Comparison of ENCODE assay signal across 1 cellular context in the genomic region with DNA sequence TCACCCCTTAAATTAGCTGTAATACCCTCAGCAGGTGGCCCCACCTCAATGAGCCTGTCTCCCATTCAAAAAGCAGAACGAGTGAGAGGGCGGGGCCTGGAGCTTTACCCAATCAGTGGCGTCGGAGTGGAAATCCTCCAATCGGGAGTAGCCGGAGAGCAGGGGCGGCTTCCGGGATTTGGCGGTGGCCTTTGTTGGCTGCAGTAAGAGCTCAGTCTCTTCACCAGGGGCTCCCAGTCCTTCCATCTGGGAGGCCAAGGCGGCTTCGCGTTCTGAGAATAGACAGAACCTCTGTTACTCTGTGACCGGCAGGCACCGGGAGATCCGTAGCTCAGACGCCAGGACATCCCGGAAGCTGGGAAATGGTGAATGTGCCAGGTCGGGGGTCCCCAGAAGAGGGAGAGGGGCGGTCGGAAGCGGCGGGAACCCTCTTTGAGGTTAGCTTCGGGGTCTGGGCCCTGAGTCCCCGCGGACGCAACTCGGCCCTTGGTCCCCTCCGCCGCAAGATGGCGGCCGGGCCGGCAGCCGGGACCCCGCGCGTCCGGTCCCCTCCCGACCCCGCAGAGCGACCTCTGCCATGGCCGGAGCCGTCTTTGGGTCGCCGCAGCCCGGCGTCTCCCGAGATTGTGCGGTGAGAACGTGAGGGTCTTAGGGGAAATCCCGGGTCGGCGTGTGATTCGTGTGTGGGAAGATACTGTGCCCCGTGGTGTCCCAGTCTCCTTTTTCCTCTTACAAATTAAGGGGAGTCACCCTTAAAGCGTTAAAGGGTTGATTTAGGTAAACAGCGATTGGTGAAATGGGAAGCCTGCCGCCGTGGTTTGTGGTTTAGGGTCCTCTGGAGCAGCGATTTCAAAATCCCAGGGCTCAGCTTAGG.
TF ChIP-seq lines count a peak whose summit lies in the region.

No MANE protein-coding gene starts in this region.

TF ChIP-seq in HepG2, 621 proteins besides CTCF, POLR2A, EP300 and RAD21 (continued from another document and continues in another):
- TF ChIP-seq, protein P1, sequence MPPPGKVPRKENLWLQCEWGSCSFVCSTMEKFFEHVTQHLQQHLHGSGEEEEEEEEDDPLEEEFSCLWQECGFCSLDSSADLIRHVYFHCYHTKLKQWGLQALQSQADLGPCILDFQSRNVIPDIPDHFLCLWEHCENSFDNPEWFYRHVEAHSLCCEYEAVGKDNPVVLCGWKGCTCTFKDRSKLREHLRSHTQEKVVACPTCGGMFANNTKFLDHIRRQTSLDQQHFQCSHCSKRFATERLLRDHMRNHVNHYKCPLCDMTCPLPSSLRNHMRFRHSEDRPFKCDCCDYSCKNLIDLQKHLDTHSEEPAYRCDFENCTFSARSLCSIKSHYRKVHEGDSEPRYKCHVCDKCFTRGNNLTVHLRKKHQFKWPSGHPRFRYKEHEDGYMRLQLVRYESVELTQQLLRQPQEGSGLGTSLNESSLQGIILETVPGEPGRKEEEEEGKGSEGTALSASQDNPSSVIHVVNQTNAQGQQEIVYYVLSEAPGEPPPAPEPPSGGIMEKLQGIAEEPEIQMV (CRISPR knock-in tag; IDR thresholded peaks at IDR 0.05; ENCODE audit: low read depth), result peak; percentile 86
- TF ChIP-seq ZFP90 (CRISPR knock-in tag; IDR thresholded peaks at IDR 0.05; ENCODE audit: borderline replicate concordance) (peak; percentile 98), EED (CRISPR knock-in tag; IDR thresholded peaks at IDR 0.05) (peak; percentile 96), LBX2 (CRISPR knock-in tag; IDR thresholded peaks at IDR 0.05; ENCODE audit: borderline replicate concordance) (peak; percentile 72; the same call in 1 of the 2 replicates), ZSCAN5A (CRISPR knock-in tag; IDR thresholded peaks at IDR 0.05; ENCODE audit: borderline replicate concordance) (peak; percentile 74; the same call in 1 of the 2 replicates), ZNF354B (CRISPR knock-in tag; IDR thresholded peaks at IDR 0.05) (peak; percentile 91), ZZZ3 (CRISPR knock-in tag; IDR thresholded peaks at IDR 0.05; ENCODE audit: borderline replicate concordance) (no peak), THAP11 (CRISPR knock-in tag; IDR thresholded peaks at IDR 0.05) (peak; percentile 76), SP5 (CRISPR knock-in tag; IDR thresholded peaks at IDR 0.05; ENCODE audit: borderline replicate concordance, low read depth) (no peak), MBNL3 (CRISPR knock-in tag; conservative IDR thresholded peaks at IDR 0.05) (no peak), TARDBP (CRISPR knock-in tag; IDR thresholded peaks at IDR 0.05) (peak; percentile 71), MEIS1 (CRISPR knock-in tag; IDR thresholded peaks at IDR 0.05; ENCODE audit: borderline replicate concordance) (no peak), MZF1 (CRISPR knock-in tag; IDR thresholded peaks at IDR 0.05; ENCODE audit: borderline replicate concordance) (peak; percentile 62; the same call in 1 of the 2 replicates), ZSCAN9 (CRISPR knock-in tag; IDR thresholded peaks at IDR 0.05; ENCODE audit: borderline replicate concordance) (0 out of 2 replicates have a peak, but pooled peaks have one; percentile 61), EZH2 (conservative IDR thresholded peaks at IDR 0.05; ENCODE audit: low read depth, low read length) (no peak), SIN3A (IDR thresholded peaks at IDR 0.05; ENCODE audit: borderline replicate concordance, low read depth, low read length) (no peak), PTBP1 (IDR thresholded peaks at IDR 0.05; ENCODE audit: low read depth, low read length, poor library complexity, severe bottlenecking) (no peak), KDM2A (CRISPR knock-in tag; IDR thresholded peaks at IDR 0.05; ENCODE audit: borderline replicate concordance, low read depth) (peak; percentile 100), ZNF30 (CRISPR knock-in tag; IDR thresholded peaks at IDR 0.05) (peak; percentile 75; the same call in 1 of the 2 replicates), ZNF235 (CRISPR knock-in tag; IDR thresholded peaks at IDR 0.05; ENCODE audit: borderline replicate concordance) (no peak; the same call in 1 of the 2 replicates), ZNF75D (CRISPR knock-in tag; IDR thresholded peaks at IDR 0.05; ENCODE audit: borderline replicate concordance) (peak; percentile 27; the same call in 1 of the 2 replicates), ARNT (IDR thresholded peaks at IDR 0.05) (no peak), NKX3-1 (CRISPR knock-in tag; IDR thresholded peaks at IDR 0.05) (peak; percentile 96), PCBP2 (optimal IDR thresholded peaks at IDR 0.05; ENCODE audit: low read depth, low read length, poor library complexity, severe bottlenecking) (no peak), TBL1XR1 (IDR thresholded peaks at IDR 0.05; ENCODE audit: borderline replicate concordance, low read length, partially characterized antibody) (peak; percentile 56), ZNF724P (CRISPR knock-in tag; IDR thresholded peaks at IDR 0.05; ENCODE audit: borderline replicate concordance) (peak; percentile 75; the same call in 1 of the 2 replicates), GLI4 (CRISPR knock-in tag; IDR thresholded peaks at IDR 0.05; ENCODE audit: borderline replicate concordance) (no peak; the same call in 1 of the 2 replicates), ZNF317 (CRISPR knock-in tag; IDR thresholded peaks at IDR 0.05) (peak; percentile 85; the same call in 1 of the 2 replicates), ZNF225 (CRISPR knock-in tag; IDR thresholded peaks at IDR 0.05) (peak; percentile 61), ZNF430 (CRISPR knock-in tag; IDR thresholded peaks at IDR 0.05) (peak; percentile 71; the same call in 1 of the 2 replicates), ZSCAN12 (CRISPR knock-in tag; IDR thresholded peaks at IDR 0.05) (peak; percentile 96; the same call in 1 of the 2 replicates), CCAR2 (optimal IDR thresholded peaks at IDR 0.05; ENCODE audit: low read depth, low read length) (no peak), NCOA5 (CRISPR knock-in tag; IDR thresholded peaks at IDR 0.05) (peak; percentile 74; the same call in 1 of the 2 replicates), SRY (CRISPR knock-in tag; IDR thresholded peaks at IDR 0.05) (peak; percentile 91; the same call in 1 of the 2 replicates), MXD4 (CRISPR knock-in tag; IDR thresholded peaks at IDR 0.05) (peak; percentile 73; the same call in 1 of the 2 replicates), GATA4 (IDR thresholded peaks at IDR 0.05; ENCODE audit: borderline replicate concordance, low read depth) (peak; percentile 79), PLSCR1 (CRISPR knock-in tag; IDR thresholded peaks at IDR 0.05; ENCODE audit: borderline replicate concordance) (no peak), DMAP1 (CRISPR knock-in tag; IDR thresholded peaks at IDR 0.05) (peak; percentile 53; the same call in 1 of the 2 replicates), ZNF337 (CRISPR knock-in tag; IDR thresholded peaks at IDR 0.05; ENCODE audit: borderline replicate concordance, low read depth) (no peak)
- TF ChIP-seq, protein P2, sequence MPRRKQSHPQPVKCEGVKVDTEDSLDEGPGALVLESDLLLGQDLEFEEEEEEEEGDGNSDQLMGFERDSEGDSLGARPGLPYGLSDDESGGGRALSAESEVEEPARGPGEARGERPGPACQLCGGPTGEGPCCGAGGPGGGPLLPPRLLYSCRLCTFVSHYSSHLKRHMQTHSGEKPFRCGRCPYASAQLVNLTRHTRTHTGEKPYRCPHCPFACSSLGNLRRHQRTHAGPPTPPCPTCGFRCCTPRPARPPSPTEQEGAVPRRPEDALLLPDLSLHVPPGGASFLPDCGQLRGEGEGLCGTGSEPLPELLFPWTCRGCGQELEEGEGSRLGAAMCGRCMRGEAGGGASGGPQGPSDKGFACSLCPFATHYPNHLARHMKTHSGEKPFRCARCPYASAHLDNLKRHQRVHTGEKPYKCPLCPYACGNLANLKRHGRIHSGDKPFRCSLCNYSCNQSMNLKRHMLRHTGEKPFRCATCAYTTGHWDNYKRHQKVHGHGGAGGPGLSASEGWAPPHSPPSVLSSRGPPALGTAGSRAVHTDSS (CRISPR knock-in tag; conservative IDR thresholded peaks at IDR 0.05), result 0 out of 2 replicates have a peak, but pooled peaks have one; percentile 66
- TF ChIP-seq, protein P3, sequence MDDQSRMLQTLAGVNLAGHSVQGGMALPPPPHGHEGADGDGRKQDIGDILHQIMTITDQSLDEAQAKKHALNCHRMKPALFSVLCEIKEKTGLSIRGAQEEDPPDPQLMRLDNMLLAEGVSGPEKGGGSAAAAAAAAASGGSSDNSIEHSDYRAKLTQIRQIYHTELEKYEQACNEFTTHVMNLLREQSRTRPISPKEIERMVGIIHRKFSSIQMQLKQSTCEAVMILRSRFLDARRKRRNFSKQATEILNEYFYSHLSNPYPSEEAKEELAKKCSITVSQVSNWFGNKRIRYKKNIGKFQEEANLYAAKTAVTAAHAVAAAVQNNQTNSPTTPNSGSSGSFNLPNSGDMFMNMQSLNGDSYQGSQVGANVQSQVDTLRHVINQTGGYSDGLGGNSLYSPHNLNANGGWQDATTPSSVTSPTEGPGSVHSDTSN (CRISPR knock-in tag; IDR thresholded peaks at IDR 0.05; ENCODE audit: borderline replicate concordance), result peak; percentile 89
- TF ChIP-seq, protein P4, sequence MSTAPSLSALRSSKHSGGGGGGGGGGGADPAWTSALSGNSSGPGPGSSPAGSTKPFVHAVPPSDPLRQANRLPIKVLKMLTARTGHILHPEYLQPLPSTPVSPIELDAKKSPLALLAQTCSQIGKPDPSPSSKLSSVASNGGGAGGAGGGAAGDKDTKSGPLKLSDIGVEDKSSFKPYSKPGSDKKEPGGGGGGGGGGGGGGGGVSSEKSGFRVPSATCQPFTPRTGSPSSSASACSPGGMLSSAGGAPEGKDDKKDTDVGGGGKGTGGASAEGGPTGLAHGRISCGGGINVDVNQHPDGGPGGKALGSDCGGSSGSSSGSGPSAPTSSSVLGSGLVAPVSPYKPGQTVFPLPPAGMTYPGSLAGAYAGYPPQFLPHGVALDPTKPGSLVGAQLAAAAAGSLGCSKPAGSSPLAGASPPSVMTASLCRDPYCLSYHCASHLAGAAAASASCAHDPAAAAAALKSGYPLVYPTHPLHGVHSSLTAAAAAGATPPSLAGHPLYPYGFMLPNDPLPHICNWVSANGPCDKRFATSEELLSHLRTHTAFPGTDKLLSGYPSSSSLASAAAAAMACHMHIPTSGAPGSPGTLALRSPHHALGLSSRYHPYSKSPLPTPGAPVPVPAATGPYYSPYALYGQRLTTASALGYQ (CRISPR knock-in tag; IDR thresholded peaks at IDR 0.05), result peak; percentile 85
- TF ChIP-seq, protein P5, sequence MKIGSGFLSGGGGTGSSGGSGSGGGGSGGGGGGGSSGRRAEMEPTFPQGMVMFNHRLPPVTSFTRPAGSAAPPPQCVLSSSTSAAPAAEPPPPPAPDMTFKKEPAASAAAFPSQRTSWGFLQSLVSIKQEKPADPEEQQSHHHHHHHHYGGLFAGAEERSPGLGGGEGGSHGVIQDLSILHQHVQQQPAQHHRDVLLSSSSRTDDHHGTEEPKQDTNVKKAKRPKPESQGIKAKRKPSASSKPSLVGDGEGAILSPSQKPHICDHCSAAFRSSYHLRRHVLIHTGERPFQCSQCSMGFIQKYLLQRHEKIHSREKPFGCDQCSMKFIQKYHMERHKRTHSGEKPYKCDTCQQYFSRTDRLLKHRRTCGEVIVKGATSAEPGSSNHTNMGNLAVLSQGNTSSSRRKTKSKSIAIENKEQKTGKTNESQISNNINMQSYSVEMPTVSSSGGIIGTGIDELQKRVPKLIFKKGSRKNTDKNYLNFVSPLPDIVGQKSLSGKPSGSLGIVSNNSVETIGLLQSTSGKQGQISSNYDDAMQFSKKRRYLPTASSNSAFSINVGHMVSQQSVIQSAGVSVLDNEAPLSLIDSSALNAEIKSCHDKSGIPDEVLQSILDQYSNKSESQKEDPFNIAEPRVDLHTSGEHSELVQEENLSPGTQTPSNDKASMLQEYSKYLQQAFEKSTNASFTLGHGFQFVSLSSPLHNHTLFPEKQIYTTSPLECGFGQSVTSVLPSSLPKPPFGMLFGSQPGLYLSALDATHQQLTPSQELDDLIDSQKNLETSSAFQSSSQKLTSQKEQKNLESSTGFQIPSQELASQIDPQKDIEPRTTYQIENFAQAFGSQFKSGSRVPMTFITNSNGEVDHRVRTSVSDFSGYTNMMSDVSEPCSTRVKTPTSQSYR (CRISPR knock-in tag; IDR thresholded peaks at IDR 0.05; ENCODE audit: borderline replicate concordance), result peak; percentile 24; the same call in 1 of the 2 replicates
